In the genomic region with DNA sequence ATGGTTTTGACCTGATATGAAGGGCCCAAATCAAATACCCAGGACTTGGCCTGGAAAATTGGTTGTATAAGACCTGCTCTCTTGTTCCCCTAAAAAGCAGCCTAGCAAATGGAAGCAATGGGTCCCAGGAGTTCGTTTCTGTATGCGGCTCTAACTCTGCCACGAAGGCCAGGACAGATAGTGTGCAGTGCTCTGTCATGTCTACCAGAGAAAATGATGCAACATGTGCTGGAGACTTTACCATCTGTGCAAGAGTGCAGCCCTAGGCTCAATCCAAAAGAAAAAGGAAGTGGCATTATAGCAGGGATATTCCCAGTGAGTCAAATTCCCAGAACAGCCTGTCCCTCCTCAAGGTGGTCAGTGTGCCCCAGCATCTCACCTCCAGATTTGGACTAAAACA, we compare ENCODE assay signal across 9 cellular contexts.
DNase-seq lines count a peak whose midpoint lies in the region; ATAC-seq and TF ChIP-seq lines count a peak whose summit lies in the region.
"Had no signal": no experiment of that assay in that cellular context is flagged by ENCODE, and none has a peak within 500 bp of the region (broad histone marks: within the 10 kb centered on the region; RNA-seq: fewer than 3 reads in every experiment).

No MANE protein-coding gene starts in this region.

- H3K36me3 Mint-ChIP-seq in activated naive CD4-positive, alpha-beta T cell treated with anti-CD3 and anti-CD28 coated beads, Interleukin-2, amount 10 ng/mL, durations not matched to agents 7 days and 5 days, result peaks cover 6% of the 10 kb centered on the region

- H3K27me3 Mint-ChIP-seq in activated naive CD4-positive, alpha-beta T cell treated with anti-CD3 and anti-CD28 coated beads, Interleukin-2, amount 10 ng/mL, durations not matched to agents 7 days and 5 days, result peaks cover 23% of the 10 kb centered on the region

- intact Hi-C loops in esophagus muscularis mucosa (cut with DNase I), result no loop called here

- CTCF ChIA-PET in activated naive CD4-positive, alpha-beta T cell treated with anti-CD3 and anti-CD28 coated beads, Interleukin-2, amount 10 ng/mL, durations not matched to agents 7 days and 5 days (lab: Charles Lee), result interaction anchor here (1.2 to 3.3 kb wide), 3 partner anchors 113 to 280 kb away, joined by 3 to 21 read pairs (median 3); no protein-coding TSS in a partner anchor

- peaks cover 48% of the 10 kb centered on the region for H3K4me1 Mint-ChIP-seq in activated naive CD4-positive, alpha-beta T cell treated with anti-CD3 and anti-CD28 coated beads, Interleukin-2, amount 10 ng/mL, durations not matched to agents 7 days and 5 days

- H3K4me2 ChIP-seq in osteoblast (ENCODE audit: insufficient read depth, low read length), result peak overlapping the region; percentile 69

- no peaks in the 10 kb centered on the region for H3K9me3 Mint-ChIP-seq in activated naive CD4-positive, alpha-beta T cell treated with anti-CD3 and anti-CD28 coated beads, Interleukin-2, amount 10 ng/mL, durations not matched to agents 7 days and 5 days

- peak; percentile 10 for ATAC-seq in GM19372 (IDR thresholded peaks at IDR 0.05; ENCODE audit: low read depth, unreplicated experiment)
- ATAC-seq in HG03432 (IDR thresholded peaks at IDR 0.05; ENCODE audit: unreplicated experiment), result peak; percentile 7

- no peaks in the 10 kb centered on the region for H3K36me3 ChIP-seq in osteoblast (ENCODE audit: insufficient read depth, low read length)
- no peaks in the 10 kb centered on the region for H3K36me3 ChIP-seq in esophagus muscularis mucosa
- H3K36me3 ChIP-seq: cardiac muscle cell had no signal

- TF ChIP-seq POLR2A in esophagus muscularis mucosa (IDR thresholded peaks at IDR 0.05; ENCODE audit: low read depth), result no peak

- H3K4me3 ChIP-seq in osteoblast (ENCODE audit: insufficient read depth, low read length) (no peak overlapping the region), esophagus muscularis mucosa (no peak overlapping the region)
- H3K4me3 ChIP-seq: cardiac muscle cell had no signal

- WGBS in esophagus muscularis mucosa, result 81% methylated on average over 3 of the region's 3 CpGs

- H3K27me3 ChIP-seq in osteoblast (ENCODE audit: insufficient read depth, low read length) (no peaks in the 10 kb centered on the region), esophagus muscularis mucosa (no peaks in the 10 kb centered on the region)
- H3K27me3 ChIP-seq: cardiac muscle cell had no signal

- H4K20me1 ChIP-seq in osteoblast (ENCODE audit: insufficient read depth, low read length), result no peaks in the 10 kb centered on the region

- H3K4me1 ChIP-seq in osteoblast (ENCODE audit: insufficient read depth, low read length) (peaks cover 32% of the 10 kb centered on the region), esophagus muscularis mucosa (peaks cover 0 to 6% (median 2%) of the 10 kb centered on the region in 4 donors)

- H3K4me3 Mint-ChIP-seq in activated naive CD4-positive, alpha-beta T cell treated with anti-CD3 and anti-CD28 coated beads, Interleukin-2, amount 10 ng/mL, durations not matched to agents 7 days and 5 days, result peak overlapping the region; percentile 9

- peak overlapping the region; percentile 93 for H3K27ac Mint-ChIP-seq in activated naive CD4-positive, alpha-beta T cell treated with anti-CD3 and anti-CD28 coated beads, Interleukin-2, amount 10 ng/mL, durations not matched to agents 7 days and 5 days

- H3K79me2 ChIP-seq in osteoblast (ENCODE audit: insufficient read depth, low read length), result no peaks in the 10 kb centered on the region

- H2AFZ ChIP-seq in osteoblast (ENCODE audit: low read length), result no peak overlapping the region

- H3K27ac ChIP-seq in osteoblast (ENCODE audit: low read depth, low read length) (peak overlapping the region; percentile 74), esophagus muscularis mucosa (replicated peaks in 1 of 4) (peak overlapping the region in 2 of 4 donors; percentile 33 to 38)
- H3K27ac ChIP-seq: cardiac muscle cell had no signal

- DNase-seq in Ammon's horn (ENCODE audit: low spot score) (peak; percentile 27), osteoblast (ENCODE audit: insufficient read length, low spot score, missing footprints) (no peak), germinal center (ENCODE audit: low spot score) (no peak), esophagus muscularis mucosa (ENCODE audit: extremely low spot score) (no peak)
- no peak for DNase-seq in activated naive CD4-positive, alpha-beta T cell treated with anti-CD3 and anti-CD28 coated beads, Interleukin-2, amount 10 ng/mL, durations not matched to agents 7 days and 5 days
- DNase-seq in NK-92 treated with Interleukin-12 subunit alpha and Interleukin-12 subunit beta, amount 100 ng/mL, for 24 hours (lab: John Stamatoyannopoulos, UW), result no peak

- TF ChIP-seq EP300 in esophagus muscularis mucosa (IDR thresholded peaks at IDR 0.05), result no peak

- H3K9me3 ChIP-seq in osteoblast (ENCODE audit: low read depth, low read length), result no peaks in the 10 kb centered on the region
- no peaks in the 10 kb centered on the region for H3K9me3 ChIP-seq in esophagus muscularis mucosa

- TF ChIP-seq CTCF in osteoblast (IDR thresholded peaks at IDR 0.05; ENCODE audit: extremely low read depth, low read depth, low read length), result no peak
- TF ChIP-seq CTCF in esophagus muscularis mucosa (IDR thresholded peaks at IDR 0.05), result no peak
